ENCODE assay signal across 13 cellular contexts in genomic region chr18:55245200-55245599, GRCh38.
DNase-seq lines count a peak whose midpoint lies in the region; ATAC-seq and TF ChIP-seq lines count a peak whose summit lies in the region.
"Had no signal": no experiment of that assay in that cellular context is flagged by ENCODE, and none has a peak within 500 bp of the region (broad histone marks: within the 10 kb centered on the region; RNA-seq: fewer than 3 reads in every experiment).

No MANE protein-coding gene starts in this region.

- H3K79me2 ChIP-seq in OCI-LY3 (ENCODE audit: low read length) (peaks cover 90% of the 10 kb centered on the region), fibroblast of lung (ENCODE audit: control insufficient read depth, insufficient read depth, low read length) (no peaks in the 10 kb centered on the region), osteoblast (ENCODE audit: insufficient read depth, low read length) (no peaks in the 10 kb centered on the region)

- no peaks in the 10 kb centered on the region for H3K27me3 ChIP-seq in OCI-LY3 (ENCODE audit: low read depth, low read length)
- no peaks in the 10 kb centered on the region for H3K27me3 ChIP-seq in fibroblast of lung (ENCODE audit: control insufficient read depth, insufficient read depth, low read length)
- no peaks in the 10 kb centered on the region for H3K27me3 ChIP-seq in osteoblast (ENCODE audit: insufficient read depth, low read length)

- peak overlapping the region; percentile 58 for H3K4me2 ChIP-seq in OCI-LY3 (ENCODE audit: low read length)
- peak overlapping the region; percentile 28 for H3K4me2 ChIP-seq in fibroblast of lung (ENCODE audit: extremely low read depth, insufficient read depth, low read length)
- peak overlapping the region; percentile 73 for H3K4me2 ChIP-seq in osteoblast (ENCODE audit: insufficient read depth, low read length)

- no peaks in the 10 kb centered on the region for H3K27me3 Mint-ChIP-seq in type B pancreatic cell
- H3K27me3 Mint-ChIP-seq in activated CD8-positive, alpha-beta memory T cell treated with anti-CD3 and anti-CD28 coated beads, Interleukin-2, amount 10 ng/mL, durations not matched to agents 7 days and 5 days, result peaks cover 3% of the 10 kb centered on the region
- H3K27me3 Mint-ChIP-seq: T-helper 17 cell had no signal

- H3K9me3 ChIP-seq in OCI-LY3 (ENCODE audit: insufficient read depth, low read length) (no peaks in the 10 kb centered on the region), fibroblast of lung (ENCODE audit: control insufficient read depth, insufficient read depth, low read depth, low read length) (no peaks in the 10 kb centered on the region), osteoblast (ENCODE audit: low read depth, low read length) (no peaks in the 10 kb centered on the region)

- H3K4me3 ChIP-seq in OCI-LY3 (ENCODE audit: low read length) (peak overlapping the region; percentile 30), fibroblast of lung (replicated peaks in 1 of 4; ENCODE audit: control extremely low read depth in 1 of 4, insufficient read depth in 1 of 4, low read depth in 3 of 4, low read length in 4 of 4) (no peak overlapping the region), osteoblast (ENCODE audit: insufficient read depth, low read length) (no peak overlapping the region)

- peaks cover 100% of the 10 kb centered on the region for H3K4me1 ChIP-seq in OCI-LY3 (ENCODE audit: low read length)
- peaks cover 15% of the 10 kb centered on the region for H3K4me1 ChIP-seq in fibroblast of lung (ENCODE audit: control insufficient read depth, extremely low read depth, insufficient read depth, low read length)
- H3K4me1 ChIP-seq in osteoblast (ENCODE audit: insufficient read depth, low read length), result peaks cover 41% of the 10 kb centered on the region

- H3K27ac ChIP-seq in OCI-LY3 (ENCODE audit: low read length) (peak overlapping the region; percentile 86), fibroblast of lung (ENCODE audit: insufficient read depth, low read length) (peak overlapping the region; percentile 6), osteoblast (ENCODE audit: low read depth, low read length) (peak overlapping the region; percentile 13)

- H3K9ac ChIP-seq in OCI-LY3 (ENCODE audit: low read length) (peak overlapping the region; percentile 78), fibroblast of lung (ENCODE audit: insufficient read depth, low read length) (no peak overlapping the region)

- H3K4me1 Mint-ChIP-seq in type B pancreatic cell (ENCODE audit: unreplicated experiment), result peaks cover 54% of the 10 kb centered on the region
- H3K4me1 Mint-ChIP-seq in activated CD8-positive, alpha-beta memory T cell treated with anti-CD3 and anti-CD28 coated beads, Interleukin-2, amount 10 ng/mL, durations not matched to agents 7 days and 5 days, result peaks cover 22% of the 10 kb centered on the region
- H3K4me1 Mint-ChIP-seq: T-helper 17 cell had no signal

- no peaks in the 10 kb centered on the region for H3K9me3 Mint-ChIP-seq in type B pancreatic cell
- H3K9me3 Mint-ChIP-seq in activated CD8-positive, alpha-beta memory T cell treated with anti-CD3 and anti-CD28 coated beads, Interleukin-2, amount 10 ng/mL, durations not matched to agents 7 days and 5 days (ENCODE audit: low read depth), result peaks cover 2% of the 10 kb centered on the region
- H3K9me3 Mint-ChIP-seq: activated naive CD4-positive, alpha-beta T cell treated with anti-CD3 and anti-CD28 coated beads for 36 hours had no signal

- H3K36me3 ChIP-seq in OCI-LY3 (replicated peaks; ENCODE audit: low read depth, low read length) (peaks cover 60% of the 10 kb centered on the region), fibroblast of lung (ENCODE audit: control insufficient read depth, insufficient read depth, low read length) (no peaks in the 10 kb centered on the region), osteoblast (ENCODE audit: insufficient read depth, low read length) (no peaks in the 10 kb centered on the region)

- CTCF ChIA-PET in activated CD8-positive, alpha-beta memory T cell treated with anti-CD3 and anti-CD28 coated beads, Interleukin-2, amount 10 ng/mL, durations not matched to agents 7 days and 5 days (lab: Charles Lee), result no interaction called here

- H4K20me1 ChIP-seq in OCI-LY3 (ENCODE audit: insufficient read depth, low read length) (peaks cover 3% of the 10 kb centered on the region; the same call in 1 of the 2 replicates), fibroblast of lung (ENCODE audit: control insufficient read depth, extremely low read depth, insufficient read depth, low read length) (no peaks in the 10 kb centered on the region), osteoblast (ENCODE audit: insufficient read depth, low read length) (no peaks in the 10 kb centered on the region)

- peak overlapping the region; percentile 26 for H3K4me3 Mint-ChIP-seq in type B pancreatic cell
- no peak overlapping the region for H3K4me3 Mint-ChIP-seq in activated CD8-positive, alpha-beta memory T cell treated with anti-CD3 and anti-CD28 coated beads, Interleukin-2, amount 10 ng/mL, durations not matched to agents 7 days and 5 days
- H3K4me3 Mint-ChIP-seq: activated naive CD4-positive, alpha-beta T cell treated with anti-CD3 and anti-CD28 coated beads for 36 hours; T-helper 17 cell had no signal

- TF ChIP-seq CTCF in OCI-LY3 (IDR thresholded peaks at IDR 0.05; ENCODE audit: low read depth, low read length), result no peak
- no peak for TF ChIP-seq CTCF in fibroblast of lung (conservative IDR thresholded peaks at IDR 0.05 in 1 of 2, IDR thresholded peaks at IDR 0.05 in 1 of 2; ENCODE audit: low read depth in 1 of 2, low read length in 2 of 2)
- no peak for TF ChIP-seq CTCF in osteoblast (IDR thresholded peaks at IDR 0.05; ENCODE audit: extremely low read depth, low read depth, low read length)
- TF ChIP-seq CTCF in type B pancreatic cell (conservative IDR thresholded peaks at IDR 0.05), result no peak

- DNase-seq in fibroblast of lung (ENCODE audit: low read depth in 2 of 2) (peak in 1 of 2 donors; percentile 40), osteoblast (ENCODE audit: insufficient read length, low spot score, missing footprints) (no peak), type B pancreatic cell (ENCODE audit: extremely low spot score, unreplicated experiment) (no peak), hepatic stellate cell (ENCODE audit: low spot score) (no peak)
- no peak for DNase-seq in activated CD8-positive, alpha-beta memory T cell treated with anti-CD3 and anti-CD28 coated beads, Interleukin-2, amount 10 ng/mL, durations not matched to agents 7 days and 5 days
- DNase-seq: activated CD4-positive, CD25-positive, alpha-beta regulatory T cell treated with anti-CD3 and anti-CD28 coated beads, Interleukin-2, amount 50 U/mL, for 72 hours; activated naive CD4-positive, alpha-beta T cell treated with anti-CD3 and anti-CD28 coated beads for 36 hours; kidney glomerular epithelial cell; NCI-H2081 treated with DMSO at 0.1 percent for 48 hours; T-helper 17 cell; trophoblast cell had no signal

- peaks cover 29% of the 10 kb centered on the region for H3K36me3 Mint-ChIP-seq in type B pancreatic cell
- H3K36me3 Mint-ChIP-seq in activated CD8-positive, alpha-beta memory T cell treated with anti-CD3 and anti-CD28 coated beads, Interleukin-2, amount 10 ng/mL, durations not matched to agents 7 days and 5 days, result peaks cover 2% of the 10 kb centered on the region

- ATAC-seq in GM18907 (IDR thresholded peaks at IDR 0.05; ENCODE audit: unreplicated experiment), result no peak
- ATAC-seq in activated CD8-positive, alpha-beta memory T cell treated with anti-CD3 and anti-CD28 coated beads, Interleukin-2, amount 10 ng/mL, durations not matched to agents 7 days and 5 days, result no peak
- ATAC-seq: T-helper 17 cell had no signal

- no peak overlapping the region for H3K27ac Mint-ChIP-seq in type B pancreatic cell
- no peak overlapping the region for H3K27ac Mint-ChIP-seq in activated CD8-positive, alpha-beta memory T cell treated with anti-CD3 and anti-CD28 coated beads, Interleukin-2, amount 10 ng/mL, durations not matched to agents 7 days and 5 days
- H3K27ac Mint-ChIP-seq: activated naive CD4-positive, alpha-beta T cell treated with anti-CD3 and anti-CD28 coated beads for 36 hours; T-helper 17 cell had no signal

- H2AFZ ChIP-seq in OCI-LY3 (ENCODE audit: low read depth, low read length), result no peak overlapping the region
- no peak overlapping the region for H2AFZ ChIP-seq in fibroblast of lung (ENCODE audit: low read length)
- no peak overlapping the region for H2AFZ ChIP-seq in osteoblast (ENCODE audit: low read length)

Comparison
In these comparisons a context has a peak if more than half of its experiments do, and no peak if none do; other contexts are left out.
1. H3K27ac ChIP-seq: peak in every context shown above with its lines; median percentile 86 in OCI-LY3; 13 in osteoblast; 6 in fibroblast of lung.